In the genomic region with DNA sequence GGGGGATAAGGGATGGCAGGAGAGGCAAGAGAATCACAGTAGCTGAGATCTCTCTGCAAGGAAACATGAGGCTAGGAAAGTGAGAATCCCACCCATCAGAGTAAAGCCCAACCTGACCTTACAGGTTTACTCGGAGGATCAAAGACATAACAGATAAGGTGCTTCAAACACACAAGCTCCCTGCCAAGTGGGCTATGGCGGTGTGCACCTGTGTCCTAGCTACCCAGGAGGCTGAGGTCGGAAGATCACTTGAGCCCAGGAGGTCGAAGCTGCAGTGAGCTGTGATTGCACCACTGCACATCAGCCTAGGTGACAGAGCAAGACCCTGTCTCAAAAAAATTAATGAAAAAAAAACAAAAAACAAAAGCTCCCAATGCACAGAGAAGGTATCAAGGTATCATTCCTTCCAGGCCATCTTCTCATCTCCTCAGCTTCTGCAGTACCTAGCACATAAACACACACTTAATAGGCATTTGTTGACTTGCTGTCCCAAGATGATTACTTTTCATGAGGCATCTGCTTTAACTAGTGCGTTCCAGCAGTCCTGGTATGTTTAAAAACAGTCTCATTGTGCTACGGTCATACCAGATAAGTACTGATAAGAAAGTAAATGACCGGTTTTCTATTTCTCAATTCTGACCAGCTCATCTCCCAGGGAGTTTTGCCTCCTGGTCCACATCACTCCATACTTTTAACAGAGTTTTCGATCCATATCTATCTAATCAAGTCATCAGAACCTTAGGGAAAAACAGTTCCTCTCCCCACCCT, we compare ENCODE assay signal across 18 cellular contexts. TPM values are rescaled to one million over a fixed set of nuclear protein-coding genes. Genes with fewer than 3 reads are reported as not detected.
A peak's percentile ranks its signal among the peaks of the same experiment; 100 is the strongest.
DNase-seq lines count a peak whose midpoint lies in the region; ATAC-seq, FAIRE-seq and TF ChIP-seq lines count a peak whose summit lies in the region.
"Had no signal": no experiment of that assay in that cellular context is flagged by ENCODE, and none has a peak within 500 bp of the region (broad histone marks: within the 10 kb centered on the region; RNA-seq: fewer than 3 reads in every experiment).

No MANE protein-coding gene starts in this region.

- peak overlapping the region; percentile 49; the same call in 1 of the 2 replicates for H3K27ac Mint-ChIP-seq in HFFc6
- peak overlapping the region; percentile 71 for H3K27ac Mint-ChIP-seq in WTC11

- no peak for TF ChIP-seq POLR2A in suprapubic skin (IDR thresholded peaks at IDR 0.05)

- CTCF ChIA-PET in WTC11 (lab: Charles Lee), result interaction anchor here (0.6 to 1.0 kb wide), 2 partner anchors 26 to 80 kb away, joined by 3 to 4 read pairs; no protein-coding TSS in a partner anchor

- TF ChIP-seq CTCF in HFFc6 (IDR thresholded peaks at IDR 0.05), result no peak
- TF ChIP-seq CTCF in WTC11 (IDR thresholded peaks at IDR 0.05), result no peak
- no peak for TF ChIP-seq CTCF in fibroblast of the aortic adventitia (IDR thresholded peaks at IDR 0.05; ENCODE audit: insufficient read depth, low read length)
- TF ChIP-seq CTCF in suprapubic skin (IDR thresholded peaks at IDR 0.05), result no peak

- no peak for ATAC-seq in WTC11

- H3K36me3 ChIP-seq in suprapubic skin, result no peaks in the 10 kb centered on the region
- H3K36me3 ChIP-seq: HAP-1 had no signal

- DNase-seq in HFFc6 (no peak), WTC11 (ENCODE audit: low spot score) (no peak), fibroblast of the aortic adventitia (ENCODE audit: low read depth) (peak; percentile 69), urothelium cell line (ENCODE audit: low spot score) (no peak), NCI-H2107 treated with DMSO at 0.1 percent for 48 hours (lab: John Stamatoyannopoulos, UW; ENCODE audit: unreplicated experiment) (no peak), suprapubic skin (ENCODE audit: low spot score in 2 of 2) (no peak)
- no peak for DNase-seq in stimulated activated CD4-positive, alpha-beta T cell treated with anti-CD3 and anti-CD28 coated beads, Interleukin-4, amount 100 ng/mL, for 4 hours
- DNase-seq: BE2C; CD8-positive, alpha-beta memory T cell; DMS 273 treated with DMSO at 0.1 percent for 48 hours; MG63; NCI-H1092 treated with DMSO at 0.1 percent for 48 hours; NCI-H1694 treated with DMSO at 0.1 percent for 48 hours; NCI-H774; Right ventricle myocardium superior had no signal

- 92% methylated on average over 8 of the region's 8 CpGs for WGBS in suprapubic skin

- H3K27me3 ChIP-seq in suprapubic skin, result no peaks in the 10 kb centered on the region
- H3K27me3 ChIP-seq: BE2C, MG63, Peyer's patch had no signal

- no peaks in the 10 kb centered on the region for H3K9me3 ChIP-seq in suprapubic skin
- H3K9me3 ChIP-seq: BE2C, HAP-1, MG63, Peyer's patch had no signal

- peak; percentile 71 for FAIRE-seq in urothelium cell line (lab: Jason Lieb, UNC)

- no peak overlapping the region for H3K4me3 ChIP-seq in fibroblast of the aortic adventitia (ENCODE audit: low read depth, low read length)
- H3K4me3 ChIP-seq in suprapubic skin, result no peak overlapping the region
- H3K4me3 ChIP-seq: HAP-1, MG63, Peyer's patch had no signal

- peaks cover 47% of the 10 kb centered on the region for H3K4me1 Mint-ChIP-seq in HFFc6 (ENCODE audit: low read depth)
- peaks cover 92% of the 10 kb centered on the region for H3K4me1 Mint-ChIP-seq in WTC11

- no peaks in the 10 kb centered on the region for H3K9me3 Mint-ChIP-seq in HFFc6
- no peaks in the 10 kb centered on the region for H3K9me3 Mint-ChIP-seq in WTC11
- H3K9me3 Mint-ChIP-seq: CD8-positive, alpha-beta memory T cell had no signal

- H3K4me3 Mint-ChIP-seq in HFFc6 (no peak overlapping the region), WTC11 (no peak overlapping the region; the same call in 1 of the 2 replicates)

- H3K27ac ChIP-seq in suprapubic skin, result no peak overlapping the region
- H3K27ac ChIP-seq: KMS-11, Peyer's patch had no signal

- no peaks in the 10 kb centered on the region; the same call in 1 of the 2 replicates for H3K27me3 Mint-ChIP-seq in HFFc6 (ENCODE audit: insufficient read depth)
- H3K27me3 Mint-ChIP-seq in WTC11 (ENCODE audit: low read depth), result no peaks in the 10 kb centered on the region
- H3K27me3 Mint-ChIP-seq: CD8-positive, alpha-beta memory T cell had no signal

- POLR2A ChIA-PET in WTC11 (lab: Charles Lee), result no interaction called here

- peaks cover 5% of the 10 kb centered on the region for H3K4me1 ChIP-seq in suprapubic skin
- H3K4me1 ChIP-seq: HAP-1, Peyer's patch had no signal

- H3K36me3 Mint-ChIP-seq in HFFc6 (ENCODE audit: low read depth) (peaks cover 38% of the 10 kb centered on the region), WTC11 (peaks cover 30% of the 10 kb centered on the region)

- TF ChIP-seq EP300 in suprapubic skin (IDR thresholded peaks at IDR 0.05), result no peak

TF ChIP-seq in WTC11, 78 proteins besides CTCF, POLR2A, EP300 and RAD21 (continues in another document):
- TF ChIP-seq ZNF121 (CRISPR knock-in tag; IDR thresholded peaks at IDR 0.05) (no peak), ZNF532 (CRISPR knock-in tag; IDR thresholded peaks at IDR 0.05; ENCODE audit: borderline replicate concordance) (no peak), ZNF317 (CRISPR knock-in tag; IDR thresholded peaks at IDR 0.05; ENCODE audit: borderline replicate concordance, low read depth) (no peak), JAZF1 (CRISPR knock-in tag; IDR thresholded peaks at IDR 0.05) (no peak), ZNF425 (CRISPR knock-in tag; conservative IDR thresholded peaks at IDR 0.05) (no peak), SP1 (CRISPR knock-in tag; conservative IDR thresholded peaks at IDR 0.05) (no peak)

RNA-seq across cellular contexts. Expression of gene GNA12, which starts 13.3 kb away (rescaled TPM):
- total RNA-seq in HFFc6 (2021; fragmentation: NEBNext Ultra II Directional; extraction: Animal tissue kit (Norgen Biotek cat#: 25700)), result 10 to 100 TPM; 52.9 to 61.9 (median 57.6) TPM
- total RNA-seq in WTC11 (2021) (89.2 to 99.6 TPM (median 90.3 TPM) in 3 replicates), fibroblast of the aortic adventitia (ENCODE audit: low replicate concordance) (16.2 and 19.5 TPM in 2 replicates), suprapubic skin (10 to 100 TPM in 3 of 4 donors, 1 to 10 TPM in 1; 9.7 to 15.0 (median 13.3) TPM)
